22 cellular contexts compared by ENCODE assay signal in genomic region chr12:61554268-61555008, GRCh38.
"Had no signal": no experiment of that assay in that cellular context is flagged by ENCODE, and none has a peak within 500 bp of the region (broad histone marks: within the 10 kb centered on the region; RNA-seq: fewer than 3 reads in every experiment).

No MANE protein-coding gene starts in this region.

- DNase-seq: effector memory CD8-positive, alpha-beta T cell; gastrocnemius medialis; heart right ventricle; islet precursor cell; left cardiac atrium; left ventricle myocardium inferior; lower lobe of right lung; naive thymus-derived CD4-positive, alpha-beta T cell; nephron progenitor cell; psoas muscle; retina; right lobe of liver; spleen; stimulated activated CD4-positive, alpha-beta T cell treated with anti-CD3 and anti-CD28 coated beads, Interleukin-2, amount 100 ng/mL, for 24 hours; stimulated activated CD4-positive, alpha-beta T cell treated with anti-CD3 and anti-CD28 coated beads, Interleukin-4, amount 100 ng/mL, for 4 hours; stimulated activated naive B cell treated with anti-CD40 and anti-IgM and Interleukin-4, amounts not matched to agents 10 μg/mL and 1 μg/mL and 100 μg/mL, for 72 hours; stimulated activated naive CD8-positive, alpha-beta T cell treated with anti-CD3 and anti-CD28 coated beads, Interleukin-15, amount 100 ng/mL, for 72 hours; testis; upper lobe of right lung had no signal

- H3K36me3 ChIP-seq: gastrocnemius medialis, heart right ventricle, left ventricle myocardium inferior, lower lobe of right lung, right lobe of liver, spleen, tibial nerve, upper lobe of right lung, vagina had no signal

- ATAC-seq: effector memory CD8-positive, alpha-beta T cell; gastrocnemius medialis; heart right ventricle; left cardiac atrium; lower lobe of right lung; naive thymus-derived CD4-positive, alpha-beta T cell; psoas muscle; right lobe of liver; stimulated activated naive B cell treated with anti-CD40 and anti-IgM and Interleukin-4, amounts not matched to agents 10 μg/mL and 1 μg/mL and 100 μg/mL, for 72 hours; stimulated activated naive CD8-positive, alpha-beta T cell treated with anti-CD3 and anti-CD28 coated beads, Interleukin-15, amount 100 ng/mL, for 72 hours; upper lobe of right lung had no signal

- H3K27me3 ChIP-seq: gastrocnemius medialis, heart right ventricle, right lobe of liver, spleen, testis, tibial nerve, upper lobe of right lung, vagina had no signal

- H3K27ac ChIP-seq: gastrocnemius medialis, heart right ventricle, left ventricle myocardium inferior, lower lobe of right lung, parathyroid adenoma, psoas muscle, right lobe of liver, spleen, testis, tibial nerve, upper lobe of right lung, vagina had no signal

- H3K9ac ChIP-seq: parathyroid adenoma had no signal

- H3K4me1 ChIP-seq: gastrocnemius medialis, heart right ventricle, left ventricle myocardium inferior, lower lobe of right lung, parathyroid adenoma, psoas muscle, right lobe of liver, spleen, testis, tibial nerve, upper lobe of right lung, vagina had no signal

- H3K4me3 ChIP-seq: gastrocnemius medialis, heart right ventricle, left ventricle myocardium inferior, lower lobe of right lung, psoas muscle, right lobe of liver, spleen, testis, tibial nerve, upper lobe of right lung, vagina had no signal

- H3K9me3 ChIP-seq: gastrocnemius medialis, lower lobe of right lung, psoas muscle, right lobe of liver, spleen, testis, tibial nerve, upper lobe of right lung, vagina had no signal

- H3K79me2 ChIP-seq: parathyroid adenoma had no signal
